Comparison of ENCODE assay signal across 24 cellular contexts in genomic region chr15:68427366-68427765, GRCh38. TPM values are rescaled to one million over a fixed set of nuclear protein-coding genes. Genes with fewer than 3 reads are reported as not detected.
DNase-seq lines count a peak whose midpoint lies in the region; ATAC-seq and TF ChIP-seq lines count a peak whose summit lies in the region.
"Had no signal": no experiment of that assay in that cellular context is flagged by ENCODE, and none has a peak within 500 bp of the region (broad histone marks: within the 10 kb centered on the region; RNA-seq: fewer than 3 reads in every experiment).

No MANE protein-coding gene starts in this region.

- TF ChIP-seq POLR2A in uterus (IDR thresholded peaks at IDR 0.05) (no peak), prostate gland (IDR thresholded peaks at IDR 0.05) (no peak)

- no peaks in the 10 kb centered on the region for H3K4me1 Mint-ChIP-seq in activated CD8-positive, alpha-beta T cell treated with anti-CD3 and anti-CD28 coated beads for 36 hours (ENCODE audit: low read depth)

- no peak overlapping the region for H2AFZ ChIP-seq in OCI-LY3 (ENCODE audit: low read depth, low read length)
- H2AFZ ChIP-seq: parathyroid adenoma had no signal

- peaks cover 15% of the 10 kb centered on the region for H3K27me3 Mint-ChIP-seq in activated CD8-positive, alpha-beta T cell treated with anti-CD3 and anti-CD28 coated beads for 36 hours

- H3K9me3 ChIP-seq in OCI-LY3 (ENCODE audit: insufficient read depth, low read length) (no peaks in the 10 kb centered on the region), uterus (no peaks in the 10 kb centered on the region), prostate gland (no peaks in the 10 kb centered on the region), BE2C (no peaks in the 10 kb centered on the region)

- no peak for ATAC-seq in activated CD8-positive, alpha-beta T cell treated with anti-CD3 and anti-CD28 coated beads for 36 hours
- ATAC-seq: activated CD4-positive, CD25-positive, alpha-beta regulatory T cell treated with anti-CD3 and anti-CD28 coated beads, Interleukin-2, amount 50 U/mL, for 24 hours; stimulated activated naive CD8-positive, alpha-beta T cell treated with anti-CD3 and anti-CD28 coated beads, Interleukin-15, Interleukin-2, amounts not matched to agents 100 U/mL and 50 U/mL, for 24 hours had no signal

- H3K27ac ChIP-seq in OCI-LY3 (ENCODE audit: low read length) (no peak overlapping the region), uterus (peak overlapping the region; percentile 89 to 95), prostate gland (no peak overlapping the region)
- H3K27ac ChIP-seq: C4-2B, parathyroid adenoma had no signal

- H3K4me2 ChIP-seq in OCI-LY3 (ENCODE audit: low read length) = peak overlapping the region; percentile 19

- CTCF ChIA-PET in activated CD8-positive, alpha-beta T cell treated with anti-CD3 and anti-CD28 coated beads for 36 hours (lab: Charles Lee) = no interaction called here

- H3K36me3 ChIP-seq in OCI-LY3 (replicated peaks; ENCODE audit: low read depth, low read length) = no peaks in the 10 kb centered on the region
- H3K36me3 ChIP-seq in uterus = no peaks in the 10 kb centered on the region
- H3K36me3 ChIP-seq in prostate gland = no peaks in the 10 kb centered on the region
- no peaks in the 10 kb centered on the region for H3K36me3 ChIP-seq in BE2C

- H3K9me3 Mint-ChIP-seq in activated CD8-positive, alpha-beta T cell treated with anti-CD3 and anti-CD28 coated beads for 36 hours = no peaks in the 10 kb centered on the region
- H3K9me3 Mint-ChIP-seq: activated naive CD4-positive, alpha-beta T cell treated with anti-CD3 and anti-CD28 coated beads for 36 hours; naive B cell; T-helper 2 cell treated with Interferon-gamma antibody and Interleukin-4, amounts not matched to agents 5 μg/mL and 100 μg/mL, for 36 hours had no signal

- intact Hi-C loops in uterus (cut with DNase I; ENCODE audit: low total_unique reads) (no loop called here), prostate gland (cut with DNase I) (no loop called here)
- intact Hi-C loops in activated CD8-positive, alpha-beta T cell treated with anti-CD3 and anti-CD28 coated beads for 36 hours (cut with micrococcal nuclease) = no loop called here

- WGBS in prostate gland = 62% methylated on average over 3 of the region's 3 CpGs

- TF ChIP-seq CTCF in OCI-LY3 (IDR thresholded peaks at IDR 0.05; ENCODE audit: low read depth, low read length) = no peak
- no peak for TF ChIP-seq CTCF in uterus (IDR thresholded peaks at IDR 0.05)
- TF ChIP-seq CTCF in activated CD8-positive, alpha-beta T cell treated with anti-CD3 and anti-CD28 coated beads for 36 hours (IDR thresholded peaks at IDR 0.05) = no peak
- TF ChIP-seq CTCF in prostate gland (IDR thresholded peaks at IDR 0.05) = no peak
- no peak for TF ChIP-seq CTCF in BE2C (IDR thresholded peaks at IDR 0.05; ENCODE audit: low read depth, low read length)

- H3K27ac Mint-ChIP-seq in activated CD8-positive, alpha-beta T cell treated with anti-CD3 and anti-CD28 coated beads for 36 hours = no peak overlapping the region
- H3K27ac Mint-ChIP-seq: activated naive CD4-positive, alpha-beta T cell treated with anti-CD3 and anti-CD28 coated beads for 36 hours; naive B cell; T-helper 2 cell treated with Interferon-gamma antibody and Interleukin-4, amounts not matched to agents 5 μg/mL and 100 μg/mL, for 36 hours had no signal

- H3K4me1 ChIP-seq in OCI-LY3 (ENCODE audit: low read length) (peaks cover 9% of the 10 kb centered on the region), uterus (peaks cover 4 to 11% of the 10 kb centered on the region in 2 donors), prostate gland (replicated peaks) (peaks cover 6% of the 10 kb centered on the region), BE2C (no peaks in the 10 kb centered on the region; the same call in none of the 2 replicates)
- H3K4me1 ChIP-seq: parathyroid adenoma had no signal

- no peaks in the 10 kb centered on the region for H3K79me2 ChIP-seq in OCI-LY3 (ENCODE audit: low read length)
- H3K79me2 ChIP-seq: parathyroid adenoma had no signal

- H3K27me3 ChIP-seq in OCI-LY3 (ENCODE audit: low read depth, low read length) (no peaks in the 10 kb centered on the region), uterus (no peaks in the 10 kb centered on the region), prostate gland (replicated peaks; ENCODE audit: insufficient read depth) (no peaks in the 10 kb centered on the region), BE2C (peaks cover 9% of the 10 kb centered on the region; the same call in 1 of the 2 replicates)

- DNase-seq in NOMO-1 (lab: John Stamatoyannopoulos, UW; ENCODE audit: unreplicated experiment in 2 of 2) = peak; percentile 12 to 22
- DNase-seq in NOMO-1 treated with dmso at 0.1 percent for 144 hours (lab: John Stamatoyannopoulos, UW; ENCODE audit: unreplicated experiment) = no peak
- peak; percentile 53 for DNase-seq in glomerular visceral epithelial cell (ENCODE audit: extremely low spot score)
- peak; percentile 11 to 25 for DNase-seq in uterus
- DNase-seq in activated CD8-positive, alpha-beta T cell treated with anti-CD3 and anti-CD28 coated beads for 36 hours = no peak
- DNase-seq in prostate gland (ENCODE audit: low spot score) = no peak
- DNase-seq in BE2C = no peak
- DNase-seq: 8988T; activated CD8-positive, alpha-beta memory T cell treated with anti-CD3 and anti-CD28 coated beads for 24 hours; activated naive CD4-positive, alpha-beta T cell treated with anti-CD3 and anti-CD28 coated beads for 36 hours; activated T-cell treated with anti-CD3 and anti-CD28 coated beads, Interleukin-2, amount 50 U/mL, for 48 hours; anterior cingulate cortex; mammary epithelial cell; naive B cell; NCI-H146; NCI-H2171 treated with DMSO at 0.1 percent for 48 hours; stimulated activated CD4-positive, alpha-beta T cell treated with anti-CD3 and anti-CD28 coated beads, Interleukin-2, amount 100 ng/mL, for 24 hours; stimulated activated naive CD8-positive, alpha-beta T cell treated with anti-CD3 and anti-CD28 coated beads, Interleukin-15, Interleukin-2, amounts not matched to agents 100 U/mL and 50 U/mL, for 24 hours had no signal

- H4K20me1 ChIP-seq in OCI-LY3 (ENCODE audit: insufficient read depth, low read length) = no peaks in the 10 kb centered on the region

- no peak overlapping the region for H3K9ac ChIP-seq in OCI-LY3 (ENCODE audit: low read length)
- H3K9ac ChIP-seq: parathyroid adenoma had no signal

- POLR2A ChIA-PET in activated CD8-positive, alpha-beta T cell treated with anti-CD3 and anti-CD28 coated beads for 36 hours (lab: Charles Lee) = no interaction called here

- no peaks in the 10 kb centered on the region for H3K36me3 Mint-ChIP-seq in activated CD8-positive, alpha-beta T cell treated with anti-CD3 and anti-CD28 coated beads for 36 hours (ENCODE audit: low read depth)
- H3K36me3 Mint-ChIP-seq: naive B cell had no signal

- H3K4me3 ChIP-seq in OCI-LY3 (ENCODE audit: low read length) (no peak overlapping the region), uterus (no peak overlapping the region), prostate gland (no peak overlapping the region), BE2C (ENCODE audit: low read depth, low read length) (no peak overlapping the region)

- H3K4me3 Mint-ChIP-seq in activated CD8-positive, alpha-beta T cell treated with anti-CD3 and anti-CD28 coated beads for 36 hours = no peak overlapping the region
- H3K4me3 Mint-ChIP-seq: activated naive CD4-positive, alpha-beta T cell treated with anti-CD3 and anti-CD28 coated beads for 36 hours; naive B cell; T-helper 2 cell treated with Interferon-gamma antibody and Interleukin-4, amounts not matched to agents 5 μg/mL and 100 μg/mL, for 36 hours had no signal

RNA-seq across cellular contexts. Expression of gene ITGA11, which starts 4.6 kb away (rescaled TPM):
- total RNA-seq in uterus (100 to 1,000 TPM in 1 of 4 donors, 10 to 100 TPM in 3; 37.3 to 106 (median 61.1) TPM), prostate gland (10 to 100 TPM in 1 of 2 donors, 1 to 10 TPM in 1; 2.0 to 11.0 TPM)
- 1 to 10 TPM; 1.7 to 3.6 TPM for total RNA-seq in activated CD8-positive, alpha-beta T cell treated with anti-CD3 and anti-CD28 coated beads for 36 hours
- 3.9 TPM for polyA plus RNA-seq in BE2C (2012; ENCODE audit: insufficient read depth, insufficient read length, low read depth)
- polyA plus RNA-seq: keratinocyte had no signal

Comparison
In these comparisons a context has a peak if more than half of its experiments do, and no peak if none do; other contexts are left out.
1. DNase-seq: peak in NOMO-1 (2 of 2), glomerular visceral epithelial cell (single experiment) and uterus (2 of 2); none in NOMO-1 treated with dmso at 0.1 percent for 144 hours (single experiment), activated CD8-positive, alpha-beta T cell treated with anti-CD3 and anti-CD28 coated beads for 36 hours (single experiment), prostate gland (single experiment) and BE2C (single experiment).
2. H3K27ac ChIP-seq: peak in uterus (2 of 2); none in OCI-LY3 (single experiment) and prostate gland (0 of 2).